8 cellular contexts compared by ENCODE assay signal in genomic region chr1:156627313-156627880, GRCh38. TPM values are rescaled to one million over a fixed set of nuclear protein-coding genes. Genes with fewer than 3 reads are reported as not detected.
DNase-seq lines count a peak whose midpoint lies in the region; ATAC-seq, FAIRE-seq and TF ChIP-seq lines count a peak whose summit lies in the region.

No MANE protein-coding gene starts in this region.

- no peaks in the 10 kb centered on the region for H3K36me3 Mint-ChIP-seq in activated CD8-positive, alpha-beta T cell treated with anti-CD3 and anti-CD28 coated beads for 36 hours (ENCODE audit: low read depth)

- H4K20me1 ChIP-seq in keratinocyte (ENCODE audit: control insufficient read depth, extremely low read depth, insufficient read depth, low read length), result no peaks in the 10 kb centered on the region

- intact Hi-C loops in activated CD8-positive, alpha-beta T cell treated with anti-CD3 and anti-CD28 coated beads for 36 hours (cut with micrococcal nuclease), result no loop called here
- intact Hi-C loops in uterus (cut with DNase I; ENCODE audit: low total_unique reads), result no loop called here

- no peaks in the 10 kb centered on the region for H3K4me1 ChIP-seq in keratinocyte (ENCODE audit: control insufficient read depth, extremely low read depth, insufficient read depth, low read length)
- H3K4me1 ChIP-seq in uterus, result no peaks in the 10 kb centered on the region

- no peaks in the 10 kb centered on the region for H3K79me2 ChIP-seq in keratinocyte (ENCODE audit: control insufficient read depth, insufficient read depth, low read length)

- FAIRE-seq in keratinocyte (lab: Jason Lieb, UNC), result no peak

- no peak for TF ChIP-seq POLR2A in uterus (IDR thresholded peaks at IDR 0.05)

- POLR2A ChIA-PET in activated CD8-positive, alpha-beta T cell treated with anti-CD3 and anti-CD28 coated beads for 36 hours (lab: Charles Lee), result interaction anchor here (0.6 to 1.1 kb wide), 3 partner anchors 18 to 78 kb away, joined by 3 read pairs; partner anchors contain the start of gene CRABP2

- CTCF ChIA-PET in activated CD8-positive, alpha-beta T cell treated with anti-CD3 and anti-CD28 coated beads for 36 hours (lab: Charles Lee), result interaction anchor here (0.6 to 12.4 kb wide), 41 partner anchors 8 to 334 kb away, joined by 3 to 273 read pairs (median 4); partner anchors contain the start of genes BCAN, CRABP2, HAPLN2 and IQGAP3

- H3K4me2 ChIP-seq in keratinocyte (ENCODE audit: control insufficient read depth, extremely low read depth, insufficient read depth, low read depth, low read length), result no peak overlapping the region

- no peaks in the 10 kb centered on the region for H3K9me3 Mint-ChIP-seq in activated CD8-positive, alpha-beta T cell treated with anti-CD3 and anti-CD28 coated beads for 36 hours

- no peak overlapping the region for H2AFZ ChIP-seq in keratinocyte (ENCODE audit: control insufficient read depth, low read length)

- dilution Hi-C loops in keratinocyte (cut with MboI; ENCODE audit: extremely low pct_ligation_motif_present, low sequenced_read_pairs), result no loop called here

- H3K27me3 ChIP-seq in keratinocyte (ENCODE audit: control insufficient read depth, extremely low read depth, insufficient read depth, low read length) (peaks cover 40% of the 10 kb centered on the region), uterus (peaks cover 0 to 23% of the 10 kb centered on the region in 2 donors)

- H3K4me3 Mint-ChIP-seq in activated CD8-positive, alpha-beta T cell treated with anti-CD3 and anti-CD28 coated beads for 36 hours, result no peak overlapping the region

- TF ChIP-seq CTCF in C4-2B (conservative IDR thresholded peaks at IDR 0.05), result peak; percentile 89
- TF ChIP-seq CTCF in GM13977 (IDR thresholded peaks at IDR 0.05; ENCODE audit: extremely low read depth, insufficient read depth, missing control alignments), result peak; percentile 73
- peak; percentile 66 for TF ChIP-seq CTCF in activated CD8-positive, alpha-beta T cell treated with anti-CD3 and anti-CD28 coated beads for 36 hours (IDR thresholded peaks at IDR 0.05)
- peak; percentile 71 to 84 (median 73) for TF ChIP-seq CTCF in keratinocyte (optimal IDR thresholded peaks at IDR 0.05 in 1 of 3, IDR thresholded peaks at IDR 0.05 in 1 of 3, conservative IDR thresholded peaks at IDR 0.05 in 1 of 3; ENCODE audit: extremely low read depth in 1 of 3, insufficient read depth in 2 of 3, low read length in 3 of 3)
- peak; percentile 32 to 62 (median 54) for TF ChIP-seq CTCF in uterus (IDR thresholded peaks at IDR 0.05)

- ATAC-seq in activated CD8-positive, alpha-beta T cell treated with anti-CD3 and anti-CD28 coated beads for 36 hours, result peak; percentile 45
- ATAC-seq in HG02938 (IDR thresholded peaks at IDR 0.05; ENCODE audit: unreplicated experiment), result no peak

- in situ Hi-C loops in GM13977 (cut with MboI; ENCODE audit: low pct_unique_long_range_greater_than_20kb, low sequenced_read_pairs, unreplicated experiment), result no loop called here

- no peak overlapping the region for H3K4me3 ChIP-seq in keratinocyte (ENCODE audit: control insufficient read depth in 2 of 3, extremely low read depth in 1 of 3, insufficient read depth in 2 of 3, low read depth in 1 of 3, low read length in 3 of 3)
- no peak overlapping the region for H3K4me3 ChIP-seq in uterus

- DNase-seq in GM13977 (ENCODE audit: low spot score) (peak; percentile 63), NCI-H524 (lab: John Stamatoyannopoulos, UW) (peak; percentile 62 to 82), keratinocyte (ENCODE audit: low read depth, low spot score) (no peak), uterus (no peak), Ammon's horn (ENCODE audit: low spot score) (no peak)
- peak; percentile 60 for DNase-seq in activated CD8-positive, alpha-beta T cell treated with anti-CD3 and anti-CD28 coated beads for 36 hours

- H3K9me3 ChIP-seq in keratinocyte (ENCODE audit: control insufficient read depth, low read depth, low read length), result no peaks in the 10 kb centered on the region
- H3K9me3 ChIP-seq in uterus, result no peaks in the 10 kb centered on the region

- peaks cover 10% of the 10 kb centered on the region for H3K4me1 Mint-ChIP-seq in activated CD8-positive, alpha-beta T cell treated with anti-CD3 and anti-CD28 coated beads for 36 hours (ENCODE audit: low read depth)

- no peaks in the 10 kb centered on the region for H3K9me1 ChIP-seq in keratinocyte (ENCODE audit: control insufficient read depth, extremely low read depth, insufficient read depth, low read length)

- H3K36me3 ChIP-seq in keratinocyte (ENCODE audit: control insufficient read depth in 2 of 2, extremely low read depth in 1 of 2, insufficient read depth in 2 of 2, low read length in 2 of 2) (no peaks in the 10 kb centered on the region), uterus (no peaks in the 10 kb centered on the region)

- no peak overlapping the region for H3K9ac ChIP-seq in keratinocyte (ENCODE audit: control insufficient read depth, extremely low read depth, insufficient read depth, low read length)

- peaks cover 43% of the 10 kb centered on the region for H3K27me3 Mint-ChIP-seq in activated CD8-positive, alpha-beta T cell treated with anti-CD3 and anti-CD28 coated beads for 36 hours

- H3K27ac Mint-ChIP-seq in activated CD8-positive, alpha-beta T cell treated with anti-CD3 and anti-CD28 coated beads for 36 hours, result no peak overlapping the region

- no peak overlapping the region for H3K27ac ChIP-seq in C4-2B
- H3K27ac ChIP-seq in keratinocyte (ENCODE audit: control insufficient read depth, insufficient read depth, low read length), result no peak overlapping the region
- no peak overlapping the region for H3K27ac ChIP-seq in uterus

RNA-seq across cellular contexts. Expression of gene HAPLN2, which starts 8.2 kb away (rescaled TPM):
- not detected for total RNA-seq in activated CD8-positive, alpha-beta T cell treated with anti-CD3 and anti-CD28 coated beads for 36 hours
- polyA plus RNA-seq in keratinocyte, result not detected in 3 replicates
- not detected for polyA plus RNA-seq in keratinocyte (2011; ENCODE audit: low read depth)
- not detected in 2 replicates for polyA plus RNA-seq in keratinocyte (2011; cell fraction: cytosol; rRNA removed)
- 0.22 TPM in 1 of 2 replicates, not detected in the other for polyA plus RNA-seq in keratinocyte (2011; cell fraction: nucleus; rRNA removed)
- polyA plus RNA-seq in keratinocyte (2012; ENCODE audit: low replicate concordance), result not detected in 2 replicates
- not detected in 3 replicates for polyA minus RNA-seq in keratinocyte
- not detected for polyA minus RNA-seq in keratinocyte (2011; cell fraction: cytosol; rRNA and poly(A)+ RNA removed)
- not detected in 2 replicates for polyA minus RNA-seq in keratinocyte (2011; cell fraction: nucleus; rRNA and poly(A)+ RNA removed)
- 1 to 10 TPM in 1 of 4 donors, under 1 TPM in 1, not detected in 2; 0.77 to 3.9 TPM for total RNA-seq in uterus

RNA-seq across cellular contexts. Expression of gene BCAN, which starts 14.5 kb away (rescaled TPM):
- total RNA-seq in activated CD8-positive, alpha-beta T cell treated with anti-CD3 and anti-CD28 coated beads for 36 hours, result not detected
- not detected in 3 replicates for polyA plus RNA-seq in keratinocyte
- polyA plus RNA-seq in keratinocyte (2011; ENCODE audit: low read depth), result not detected
- polyA plus RNA-seq in keratinocyte (2011; cell fraction: cytosol; rRNA removed), result 0.04 TPM in 1 of 2 replicates, not detected in the other
- not detected in 2 replicates for polyA plus RNA-seq in keratinocyte (2011; cell fraction: nucleus; rRNA removed)
- polyA plus RNA-seq in keratinocyte (2012; ENCODE audit: low replicate concordance), result not detected in 2 replicates
- not detected in 3 replicates for polyA minus RNA-seq in keratinocyte
- not detected for polyA minus RNA-seq in keratinocyte (2011; cell fraction: cytosol; rRNA and poly(A)+ RNA removed)
- polyA minus RNA-seq in keratinocyte (2011; cell fraction: nucleus; rRNA and poly(A)+ RNA removed), result not detected in 2 replicates
- 1 to 10 TPM in 3 of 4 donors, not detected in 1; 2.3 to 3.0 (median 2.8) TPM for total RNA-seq in uterus

RNA-seq across cellular contexts. Expression of gene GPATCH4, which starts 26.1 kb away (rescaled TPM):
- 10 to 100 TPM; 50.7 to 51.0 TPM for total RNA-seq in activated CD8-positive, alpha-beta T cell treated with anti-CD3 and anti-CD28 coated beads for 36 hours
- polyA plus RNA-seq in keratinocyte, result 31.8 to 48.9 TPM (median 43.5 TPM) in 3 replicates
- 21.5 TPM for polyA plus RNA-seq in keratinocyte (2011; ENCODE audit: low read depth)
- polyA plus RNA-seq in keratinocyte (2011; cell fraction: cytosol; rRNA removed), result 32.0 and 41.4 TPM in 2 replicates
- 43.6 and 52.9 TPM in 2 replicates for polyA plus RNA-seq in keratinocyte (2011; cell fraction: nucleus; rRNA removed)
- 27.0 and 53.5 TPM in 2 replicates for polyA plus RNA-seq in keratinocyte (2012; ENCODE audit: low replicate concordance)
- 30.0 to 49.1 TPM (median 34.6 TPM) in 3 replicates for polyA minus RNA-seq in keratinocyte
- polyA minus RNA-seq in keratinocyte (2011; cell fraction: cytosol; rRNA and poly(A)+ RNA removed), result 23.0 TPM
- 16.1 and 17.0 TPM in 2 replicates for polyA minus RNA-seq in keratinocyte (2011; cell fraction: nucleus; rRNA and poly(A)+ RNA removed)
- total RNA-seq in uterus, result 10 to 100 TPM in 3 of 4 donors, 1 to 10 TPM in 1; 2.3 to 31.6 (median 19.8) TPM

RNA-seq across cellular contexts. Expression of gene NAXE, which starts 35.8 kb away (rescaled TPM):
- 10 to 100 TPM; 65.4 to 68.6 TPM for total RNA-seq in activated CD8-positive, alpha-beta T cell treated with anti-CD3 and anti-CD28 coated beads for 36 hours
- 74.7 to 93.4 TPM (median 81.3 TPM) in 3 replicates for polyA plus RNA-seq in keratinocyte
- polyA plus RNA-seq in keratinocyte (2011; ENCODE audit: low read depth), result 12.0 TPM
- polyA plus RNA-seq in keratinocyte (2011; cell fraction: cytosol; rRNA removed), result 110 and 130 TPM in 2 replicates
- polyA plus RNA-seq in keratinocyte (2011; cell fraction: nucleus; rRNA removed), result 51.8 and 72.4 TPM in 2 replicates
- polyA plus RNA-seq in keratinocyte (2012; ENCODE audit: low replicate concordance), result 92.1 and 108 TPM in 2 replicates
- 68.2 to 115 TPM (median 76.5 TPM) in 3 replicates for polyA minus RNA-seq in keratinocyte
- 75.4 TPM for polyA minus RNA-seq in keratinocyte (2011; cell fraction: cytosol; rRNA and poly(A)+ RNA removed)
- 17.5 and 19.5 TPM in 2 replicates for polyA minus RNA-seq in keratinocyte (2011; cell fraction: nucleus; rRNA and poly(A)+ RNA removed)
- 10 to 100 TPM; 39.5 to 74.4 (median 52.2) TPM for total RNA-seq in uterus

RNA-seq across cellular contexts. Expression of gene TTC24, which starts 47.9 kb away (rescaled TPM):
- 10 to 100 TPM; 19.8 to 20.2 TPM for total RNA-seq in activated CD8-positive, alpha-beta T cell treated with anti-CD3 and anti-CD28 coated beads for 36 hours
- polyA plus RNA-seq in keratinocyte, result not detected in 3 replicates
- polyA plus RNA-seq in keratinocyte (2011; ENCODE audit: low read depth), result not detected
- not detected in 2 replicates for polyA plus RNA-seq in keratinocyte (2011; cell fraction: cytosol; rRNA removed)
- not detected in 2 replicates for polyA plus RNA-seq in keratinocyte (2011; cell fraction: nucleus; rRNA removed)
- not detected in 2 replicates for polyA plus RNA-seq in keratinocyte (2012; ENCODE audit: low replicate concordance)
- polyA minus RNA-seq in keratinocyte, result not detected in 3 replicates
- not detected for polyA minus RNA-seq in keratinocyte (2011; cell fraction: cytosol; rRNA and poly(A)+ RNA removed)
- polyA minus RNA-seq in keratinocyte (2011; cell fraction: nucleus; rRNA and poly(A)+ RNA removed), result not detected in 2 replicates
- not detected for total RNA-seq in uterus

Comparison
In these comparisons a context has a peak if more than half of its experiments do, and no peak if none do; other contexts are left out.
1. DNase-seq: peak in GM13977 (single experiment), NCI-H524 (2 of 2) and activated CD8-positive, alpha-beta T cell treated with anti-CD3 and anti-CD28 coated beads for 36 hours (single experiment); none in keratinocyte (single experiment), uterus (0 of 2) and Ammon's horn (single experiment).
2. Peak in every context shown above with its lines, with median percentiles within 50 percentile points of each other: CTCF ChIP-seq.